9 cellular contexts compared by ENCODE assay signal in genomic region chr16:66619534-66620418, GRCh38. TPM values are rescaled to one million over a fixed set of nuclear protein-coding genes. Genes with fewer than 3 reads are reported as not detected.
DNase-seq lines count a peak whose midpoint lies in the region; ATAC-seq, FAIRE-seq and TF ChIP-seq lines count a peak whose summit lies in the region.
"Had no signal": no experiment of that assay in that cellular context is flagged by ENCODE, and none has a peak within 500 bp of the region (broad histone marks: within the 10 kb centered on the region; RNA-seq: fewer than 3 reads in every experiment).

No MANE protein-coding gene starts in this region.

- H3K36me3 ChIP-seq in SK-N-SH (replicated peaks in 1 of 2; ENCODE audit: control insufficient read depth in 1 of 2, insufficient read depth in 2 of 2, low read length in 1 of 2) = peaks cover 0 to 17% of the 10 kb centered on the region in 2 experiments
- no peaks in the 10 kb centered on the region for H3K36me3 ChIP-seq in OCI-LY7 (ENCODE audit: insufficient read depth, low read length)
- no peaks in the 10 kb centered on the region for H3K36me3 ChIP-seq in fibroblast of lung (ENCODE audit: control insufficient read depth, insufficient read depth, low read length)
- H3K36me3 ChIP-seq in spleen = peaks cover 0 to 23% (median under 1%) of the 10 kb centered on the region in 6 donors

- CTCF ChIA-PET in SK-N-SH (lab: Yijun Ruan, JAX) (interaction anchor here (0.6 to 5.1 kb wide), 8 partner anchors 8 to 248 kb away, joined by 3 to 44 read pairs (median 4); no protein-coding TSS in a partner anchor), OCI-LY7 (lab: Charles Lee; ENCODE audit: unreplicated experiment) (interaction anchor here (0.5 kb wide), 1 partner anchor 118 kb away, joined by 4 read pairs; no protein-coding TSS in a partner anchor)

- H3K79me2 ChIP-seq in SK-N-SH (ENCODE audit: insufficient read depth) (no peaks in the 10 kb centered on the region), OCI-LY7 (ENCODE audit: insufficient read depth, low read depth, low read length) (no peaks in the 10 kb centered on the region), fibroblast of lung (ENCODE audit: control insufficient read depth, insufficient read depth, low read length) (no peaks in the 10 kb centered on the region)

- no peaks in the 10 kb centered on the region for H3K9me3 Mint-ChIP-seq in glutamatergic neuron (ENCODE audit: unreplicated experiment)
- H3K9me3 Mint-ChIP-seq: T-helper 1 cell treated with Interleukin-12 subunit alpha and Interleukin-12 subunit beta and Interleukin-4 antibody, amounts not matched to agents 30 μg/mL and 1 μg/mL, for 36 hours had no signal

- no peaks in the 10 kb centered on the region for H3K36me3 Mint-ChIP-seq in glutamatergic neuron (ENCODE audit: unreplicated experiment)

- H2AFZ ChIP-seq in SK-N-SH (ENCODE audit: low read depth) = no peak overlapping the region
- H2AFZ ChIP-seq in OCI-LY7 (ENCODE audit: low read length) = peak overlapping the region; percentile 77
- no peak overlapping the region for H2AFZ ChIP-seq in fibroblast of lung (ENCODE audit: low read length)

- H3K9ac ChIP-seq in SK-N-SH = no peak overlapping the region
- H3K9ac ChIP-seq in fibroblast of lung (ENCODE audit: insufficient read depth, low read length) = no peak overlapping the region

- no peaks in the 10 kb centered on the region for H4K20me1 ChIP-seq in SK-N-SH (ENCODE audit: insufficient read depth)
- no peaks in the 10 kb centered on the region for H4K20me1 ChIP-seq in OCI-LY7 (ENCODE audit: insufficient read depth, low read length)
- no peaks in the 10 kb centered on the region for H4K20me1 ChIP-seq in fibroblast of lung (ENCODE audit: control insufficient read depth, extremely low read depth, insufficient read depth, low read length)

- TF ChIP-seq RAD21 in SK-N-SH (IDR thresholded peaks at IDR 0.05; ENCODE audit: low read length) = no peak

- WGBS in SK-N-SH (ENCODE audit: low lambda C conversion rate) = 86% methylated on average over 12 of the region's 12 CpGs
- WGBS in spleen, 5 donors = 59 to 75% (median 63%) methylated on average over 10 to 12 of the region's 12 CpGs

- peaks cover 24% of the 10 kb centered on the region for H3F3A ChIP-seq in SK-N-SH (replicated peaks; ENCODE audit: insufficient read depth)

- H3K27me3 Mint-ChIP-seq in glutamatergic neuron (ENCODE audit: unreplicated experiment) = peaks cover 5% of the 10 kb centered on the region

- no peak for FAIRE-seq in H54 (lab: Jason Lieb, UNC)

- DNase-seq in SK-N-SH (no peak), OCI-LY7 (ENCODE audit: low spot score) (peak; percentile 39), fibroblast of lung (ENCODE audit: low read depth in 2 of 2) (peak; percentile 67 to 86), spleen (peak; percentile 53), glutamatergic neuron (no peak), H54 (ENCODE audit: insufficient read length, low spot score) (no peak)

- no peak for TF ChIP-seq EP300 in SK-N-SH (IDR thresholded peaks at IDR 0.05; ENCODE audit: borderline replicate concordance in 1 of 2, low read depth in 1 of 2, low read length in 1 of 2)

- H3K9me2 ChIP-seq in SK-N-SH (no peaks in the 10 kb centered on the region), OCI-LY7 (ENCODE audit: insufficient read depth, low read length) (no peaks in the 10 kb centered on the region)

- peak overlapping the region in 1 of 2 experiments; percentile 84; a peak in 3 of 4 replicates for H3K27ac ChIP-seq in SK-N-SH (ENCODE audit: low read depth in 2 of 2, low read length in 1 of 2)
- no peak overlapping the region for H3K27ac ChIP-seq in OCI-LY7 (ENCODE audit: low read depth, low read length, poor library complexity, severe bottlenecking)
- peak overlapping the region; percentile 73 for H3K27ac ChIP-seq in fibroblast of lung (ENCODE audit: insufficient read depth, low read length)
- H3K27ac ChIP-seq in spleen = no peak overlapping the region

- no peak overlapping the region for H3K4me3 Mint-ChIP-seq in glutamatergic neuron (ENCODE audit: unreplicated experiment)
- H3K4me3 Mint-ChIP-seq: T-helper 1 cell treated with Interleukin-12 subunit alpha and Interleukin-12 subunit beta and Interleukin-4 antibody, amounts not matched to agents 30 μg/mL and 1 μg/mL, for 36 hours had no signal

- H3K4me3 ChIP-seq in SK-N-SH (ENCODE audit: low read depth in 2 of 2, low read length in 1 of 2) = no peak overlapping the region
- H3K4me3 ChIP-seq in OCI-LY7 (ENCODE audit: low read depth, low read length, poor library complexity, severe bottlenecking) = no peak overlapping the region
- H3K4me3 ChIP-seq in fibroblast of lung (replicated peaks in 1 of 4; ENCODE audit: control extremely low read depth in 1 of 4, insufficient read depth in 1 of 4, low read depth in 3 of 4, low read length in 4 of 4) = no peak overlapping the region
- H3K4me3 ChIP-seq in spleen = no peak overlapping the region

- BruUV-seq in OCI-LY7 (replicated peaks; lab: Mats Ljungman, UMichigan) = no TSS peak

- peaks cover 18 to 41% of the 10 kb centered on the region in 2 experiments for H3K4me1 ChIP-seq in SK-N-SH (ENCODE audit: control insufficient read depth in 1 of 2, insufficient read depth in 2 of 2, low read depth in 1 of 2, low read length in 1 of 2)
- peaks cover 27% of the 10 kb centered on the region for H3K4me1 ChIP-seq in OCI-LY7 (ENCODE audit: insufficient read depth, low read length, poor library complexity, severe bottlenecking)
- H3K4me1 ChIP-seq in fibroblast of lung (ENCODE audit: control insufficient read depth, extremely low read depth, insufficient read depth, low read length) = peaks cover 24% of the 10 kb centered on the region
- H3K4me1 ChIP-seq in spleen = peaks cover 0 to 11% (median 0%) of the 10 kb centered on the region in 6 donors

- H3K4me2 ChIP-seq in SK-N-SH (0 out of 2 replicates have a peak overlapping the region, but pooled peaks have one; percentile 54), OCI-LY7 (ENCODE audit: low read length) (peak overlapping the region; percentile 37), fibroblast of lung (ENCODE audit: extremely low read depth, insufficient read depth, low read length) (peak overlapping the region; percentile 87)

- no peak overlapping the region for H3K27ac Mint-ChIP-seq in glutamatergic neuron (ENCODE audit: unreplicated experiment)
- H3K27ac Mint-ChIP-seq: T-helper 1 cell treated with Interleukin-12 subunit alpha and Interleukin-12 subunit beta and Interleukin-4 antibody, amounts not matched to agents 30 μg/mL and 1 μg/mL, for 36 hours had no signal

- intact Hi-C loops in OCI-LY7 (cut with micrococcal nuclease; ENCODE audit: unreplicated experiment) = loop anchor here (5.0 kb wide), 1 partner anchor 133 kb away; the partner anchor contains the start of gene DYNC1LI2
- intact Hi-C loops in spleen (cut with DNase I; ENCODE audit: low total_unique reads) = no loop called here

- ATAC-seq in SK-N-SH treated with all-trans-retinoic acid at 6 μM for 48 hours (no peak), HG02840 (IDR thresholded peaks at IDR 0.05; ENCODE audit: low FRiP score, unreplicated experiment) (no peak)

- H3K9me3 ChIP-seq in SK-N-SH (no peaks in the 10 kb centered on the region), OCI-LY7 (ENCODE audit: low read length) (no peaks in the 10 kb centered on the region), fibroblast of lung (ENCODE audit: control insufficient read depth, insufficient read depth, low read depth, low read length) (no peaks in the 10 kb centered on the region), spleen (no peaks in the 10 kb centered on the region)

- no peak for TF ChIP-seq CTCF in SK-N-SH (IDR thresholded peaks at IDR 0.05)
- TF ChIP-seq CTCF in OCI-LY7 (conservative IDR thresholded peaks at IDR 0.05; ENCODE audit: low read length) = no peak
- no peak for TF ChIP-seq CTCF in fibroblast of lung (conservative IDR thresholded peaks at IDR 0.05 in 1 of 2, IDR thresholded peaks at IDR 0.05 in 1 of 2; ENCODE audit: low read depth in 1 of 2, low read length in 2 of 2)
- no peak for TF ChIP-seq CTCF in spleen (IDR thresholded peaks at IDR 0.05 in 8 of 11, conservative IDR thresholded peaks at IDR 0.05 in 3 of 11)
- TF ChIP-seq CTCF in glutamatergic neuron (IDR thresholded peaks at IDR 0.05; ENCODE audit: partially characterized antibody, unreplicated experiment) = no peak

- H3K27me3 ChIP-seq in SK-N-SH (ENCODE audit: insufficient read depth) (no peaks in the 10 kb centered on the region), fibroblast of lung (ENCODE audit: control insufficient read depth, insufficient read depth, low read length) (no peaks in the 10 kb centered on the region), spleen (replicated peaks in 1 of 7) (no peaks in the 10 kb centered on the region)

- POLR2A ChIA-PET in SK-N-SH (lab: Yijun Ruan, JAX) (interaction anchor here (0.6 kb wide), 1 partner anchor 261 kb away, joined by 3 read pairs; the partner anchor contains the start of gene PDP2), OCI-LY7 (lab: Charles Lee) (interaction anchor here (0.6 to 1.4 kb wide), 3 partner anchors 10 to 298 kb away, joined by 3 to 5 read pairs (median 4); no protein-coding TSS in a partner anchor)

- H3K4me1 Mint-ChIP-seq in glutamatergic neuron (ENCODE audit: low read depth, unreplicated experiment) = peaks cover 20% of the 10 kb centered on the region

- TF ChIP-seq POLR2A in spleen (IDR thresholded peaks at IDR 0.05) (no peak), H54 (IDR thresholded peaks at IDR 0.05; ENCODE audit: low read depth, low read length) (no peak)

RNA-seq across cellular contexts. Expression of gene CMTM3, which starts 15.3 kb away (rescaled TPM):
- 64.2 and 69.4 TPM in 2 replicates for polyA plus RNA-seq in SK-N-SH (2012; rRNA removed)
- polyA plus RNA-seq in SK-N-SH (2012; cell fraction: cytosol; rRNA removed) = 51.4 and 73.9 TPM in 2 replicates
- 44.1 and 60.0 TPM in 2 replicates for polyA plus RNA-seq in SK-N-SH (2012; cell fraction: nucleus; rRNA removed)
- 5.0 and 5.3 TPM in 2 replicates for total RNA-seq in OCI-LY7 (2014; rRNA removed; shearing (Covaris generic))
- total RNA-seq in OCI-LY7 (2022) = 27.5 and 30.4 TPM in 2 replicates
- total RNA-seq in fibroblast of lung = 6.9 and 10.1 TPM in 2 replicates
- 14.9 and 18.6 TPM in 2 replicates for polyA plus RNA-seq in fibroblast of lung
- polyA plus RNA-seq in fibroblast of lung (2012) = 17.6 and 18.9 TPM in 2 replicates
- polyA minus RNA-seq in fibroblast of lung (ENCODE audit: low replicate concordance) = 13.7 and 30.3 TPM in 2 replicates
- 10 to 100 TPM; 37.6 to 53.1 (median 41.9) TPM for total RNA-seq in spleen
- polyA plus RNA-seq in spleen = 10 to 100 TPM; 16.2 to 25.0 (median 23.4) TPM
- total RNA-seq in glutamatergic neuron (ENCODE audit: unreplicated experiment) = 45.8 TPM

RNA-seq across cellular contexts. Expression of gene CMTM2, which starts 40.5 kb away (rescaled TPM):
- polyA plus RNA-seq in SK-N-SH (2012; rRNA removed) = not detected in 2 replicates
- polyA plus RNA-seq in SK-N-SH (2012; cell fraction: cytosol; rRNA removed) = 0.07 TPM in 1 of 2 replicates, not detected in the other
- polyA plus RNA-seq in SK-N-SH (2012; cell fraction: nucleus; rRNA removed) = 0.39 and 0.46 TPM in 2 replicates
- 0.19 TPM in 1 of 2 replicates, not detected in the other for total RNA-seq in OCI-LY7 (2014; rRNA removed; shearing (Covaris generic))
- total RNA-seq in OCI-LY7 (2022) = 0.91 TPM in 1 of 2 replicates, not detected in the other
- total RNA-seq in fibroblast of lung = not detected in 2 replicates
- not detected in 2 replicates for polyA plus RNA-seq in fibroblast of lung
- not detected in 2 replicates for polyA plus RNA-seq in fibroblast of lung (2012)
- polyA minus RNA-seq in fibroblast of lung (ENCODE audit: low replicate concordance) = not detected in 2 replicates
- total RNA-seq in spleen = 10 to 100 TPM in 4 of 7 donors, 1 to 10 TPM in 3; 3.3 to 54.6 (median 12.1) TPM
- 1 to 10 TPM in 2 of 3 donors, under 1 TPM in 1; 0.70 to 8.7 (median 5.8) TPM for polyA plus RNA-seq in spleen
- total RNA-seq in glutamatergic neuron (ENCODE audit: unreplicated experiment) = not detected

RNA-seq across cellular contexts. Expression of gene CMTM1, which starts 53.5 kb away (rescaled TPM):
- 3.1 and 3.7 TPM in 2 replicates for polyA plus RNA-seq in SK-N-SH (2012; rRNA removed)
- 1.0 and 2.3 TPM in 2 replicates for polyA plus RNA-seq in SK-N-SH (2012; cell fraction: cytosol; rRNA removed)
- polyA plus RNA-seq in SK-N-SH (2012; cell fraction: nucleus; rRNA removed) = 3.1 and 3.2 TPM in 2 replicates
- total RNA-seq in OCI-LY7 (2014; rRNA removed; shearing (Covaris generic)) = 3.8 and 8.5 TPM in 2 replicates
- 10.6 and 10.7 TPM in 2 replicates for total RNA-seq in OCI-LY7 (2022)
- 1.5 and 2.3 TPM in 2 replicates for total RNA-seq in fibroblast of lung
- 0.87 and 0.99 TPM in 2 replicates for polyA plus RNA-seq in fibroblast of lung
- polyA plus RNA-seq in fibroblast of lung (2012) = 0.99 and 2.2 TPM in 2 replicates
- polyA minus RNA-seq in fibroblast of lung (ENCODE audit: low replicate concordance) = 1.1 TPM in 1 of 2 replicates, not detected in the other
- 10 to 100 TPM in 4 of 7 donors, 1 to 10 TPM in 3; 1.4 to 19.0 (median 10.7) TPM for total RNA-seq in spleen
- 1 to 10 TPM in 1 of 3 donors, under 1 TPM in 2; 0.15 to 1.3 (median 0.33) TPM for polyA plus RNA-seq in spleen
- total RNA-seq in glutamatergic neuron (ENCODE audit: unreplicated experiment) = 5.0 TPM

Comparison
In these comparisons a context has a peak if more than half of its experiments do, and no peak if none do; other contexts are left out.
1. DNase-seq: peak in OCI-LY7 (single experiment), fibroblast of lung (2 of 2) and spleen (single experiment); none in SK-N-SH (single experiment), glutamatergic neuron (single experiment) and H54 (single experiment).
2. H3K4me2 ChIP-seq: peak in every context shown above with its lines; median percentile 87 in fibroblast of lung; 54 in SK-N-SH; 37 in OCI-LY7.